1 cellular context compared by ENCODE assay signal in genomic region chr3:172124271-172124670, GRCh38.
TF ChIP-seq lines count a peak whose summit lies in the region.

No MANE protein-coding gene starts in this region.

TF ChIP-seq in HEK293, 187 proteins besides CTCF, POLR2A, EP300 and RAD21 (continued from another document):
- TF ChIP-seq ZBTB26 (tag by site-specific recombination; optimal IDR thresholded peaks at IDR 0.05) = no peak
- no peak for TF ChIP-seq ZIC2 (tag by site-specific recombination; IDR thresholded peaks at IDR 0.05)
- TF ChIP-seq ZNF18 (tag by site-specific recombination; IDR thresholded peaks at IDR 0.05) = 0 out of 2 replicates have a peak, but pooled peaks have one; percentile 55
TF ChIP-seq in HEK293: peak in this region for 2.
